ENCODE assay signal across 27 cellular contexts in the genomic region with DNA sequence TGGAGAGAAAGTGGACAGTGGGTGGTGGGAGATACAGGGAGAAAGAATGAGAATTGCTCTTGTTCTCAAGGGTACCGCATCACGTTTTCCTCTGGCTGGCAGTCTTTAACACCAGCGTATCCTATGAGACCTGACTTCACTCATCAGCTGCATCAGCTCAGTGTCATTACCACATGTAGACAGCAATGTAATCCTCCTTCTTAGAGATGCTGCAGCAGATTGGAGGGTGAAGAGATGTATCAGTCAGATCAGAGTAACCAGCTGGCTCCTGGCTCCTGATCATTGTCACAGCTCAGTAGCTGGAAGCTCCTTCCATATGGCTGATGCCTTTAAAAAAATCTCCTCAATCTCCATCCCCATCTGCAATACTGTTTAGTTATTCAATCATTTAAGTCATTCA. TPM values are rescaled to one million over a fixed set of nuclear protein-coding genes. Genes with fewer than 3 reads are reported as not detected.
DNase-seq lines count a peak whose midpoint lies in the region; ATAC-seq, FAIRE-seq and TF ChIP-seq lines count a peak whose summit lies in the region.
"Had no signal": no experiment of that assay in that cellular context is flagged by ENCODE, and none has a peak within 500 bp of the region (broad histone marks: within the 10 kb centered on the region; RNA-seq: fewer than 3 reads in every experiment).

No MANE protein-coding gene starts in this region.

- no peak overlapping the region for H2BK120ac ChIP-seq in H1 (replicated peaks; ENCODE audit: low read depth, low read length)

- H4K8ac ChIP-seq in H1 (ENCODE audit: extremely low read depth, insufficient read depth, low read length) = no peak overlapping the region

- ATAC-seq in mucosa of descending colon = no peak
- ATAC-seq: GM12878, natural killer cell had no signal

- H2BK20ac ChIP-seq in H1 (ENCODE audit: low read length) = no peak overlapping the region

- H3K23ac ChIP-seq in H1 (ENCODE audit: insufficient read length) = no peak overlapping the region

- DNase-seq in activated naive CD4-positive, alpha-beta T cell treated with anti-CD3 and anti-CD28 coated beads, Interleukin-2, amount 10 ng/mL, durations not matched to agents 7 days and 5 days = no peak
- no peak for DNase-seq in activated naive CD4-positive, alpha-beta T cell treated with anti-CD3 and anti-CD28 coated beads, Interleukin-2, amount 50 U/mL, for 16 hours
- DNase-seq in NCI-H82 (lab: John Stamatoyannopoulos, UW) (peak; percentile 97), H1 (ENCODE audit: low read depth in 1 of 2, low spot score in 2 of 2) (no peak), left ventricle myocardium inferior (no peak), mucosa of descending colon (no peak), NCI-H1092 treated with DMSO at 0.1 percent for 48 hours (lab: John Stamatoyannopoulos, UW) (no peak)
- no peak for DNase-seq in activated naive CD8-positive, alpha-beta T cell treated with anti-CD3 and anti-CD28 coated beads for 36 hours
- DNase-seq: activated B cell treated with CpG ODN at 0.5 μM for 24 hours; activated gamma-delta T cell; BE2C; MV-4-11; natural killer cell; NCI-H146; NCI-H510A; NK-92 treated with Interleukin-12 subunit alpha and Interleukin-12 subunit beta, amount 100 ng/mL, for 24 hours; Right ventricle myocardium superior; stimulated activated naive CD4-positive, alpha-beta T cell treated with Interleukin-2 at 50 U/mL for 16 hours; T1000; testis had no signal

- no peaks in the 10 kb centered on the region for H3K36me3 Mint-ChIP-seq in activated naive CD4-positive, alpha-beta T cell treated with anti-CD3 and anti-CD28 coated beads, Interleukin-2, amount 10 ng/mL, durations not matched to agents 7 days and 5 days
- peaks cover 4% of the 10 kb centered on the region for H3K36me3 Mint-ChIP-seq in activated naive CD8-positive, alpha-beta T cell treated with anti-CD3 and anti-CD28 coated beads for 36 hours
- H3K36me3 Mint-ChIP-seq: mesothelial cell of epicardium, natural killer cell had no signal

- no peak for TF ChIP-seq POLR2A in H1 (IDR thresholded peaks at IDR 0.05; ENCODE audit: control extremely low read depth in 1 of 2, low read depth in 2 of 2, low read length in 2 of 2)

- H2BK15ac ChIP-seq in H1 (ENCODE audit: low read length) = no peak overlapping the region

- H3K4me2 ChIP-seq in H1 (ENCODE audit: insufficient read depth in 1 of 2, low read depth in 2 of 2, low read length in 2 of 2) = no peak overlapping the region

- H3K36me3 ChIP-seq in H1 (ENCODE audit: control insufficient read depth in 2 of 4, insufficient read depth in 4 of 4, low read length in 3 of 4) (no peaks in the 10 kb centered on the region; a peak in 1 of 8 replicates), left ventricle myocardium inferior (no peaks in the 10 kb centered on the region), mucosa of descending colon (ENCODE audit: low read depth) (no peaks in the 10 kb centered on the region)
- H3K36me3 ChIP-seq: BE2C, breast epithelium had no signal

- CTCF ChIA-PET in activated naive CD4-positive, alpha-beta T cell treated with anti-CD3 and anti-CD28 coated beads, Interleukin-2, amount 10 ng/mL, durations not matched to agents 7 days and 5 days (lab: Charles Lee) = interaction anchor here (0.6 to 10.3 kb wide), 5 partner anchors 10 to 514 kb away, joined by 3 to 346 read pairs (median 4); a partner anchor contains a TSS
- CTCF ChIA-PET in H1 (lab: Charles Lee; ENCODE audit: partially characterized antibody) = interaction anchor here (1.0 to 18.9 kb wide), 11 partner anchors 11 to 492 kb away, joined by 3 to 430 read pairs (median 4); no protein-coding TSS in a partner anchor

- H3K4me3 ChIP-seq in H1 (ENCODE audit: extremely low read depth in 1 of 4, insufficient read depth in 2 of 4, low read depth in 3 of 4, low read length in 4 of 4) (no peak overlapping the region), left ventricle myocardium inferior (no peak overlapping the region), mucosa of descending colon (no peak overlapping the region)
- H3K4me3 ChIP-seq: breast epithelium, GM12878, testis had no signal

- peak overlapping the region; percentile 53 for H3K27ac Mint-ChIP-seq in activated naive CD4-positive, alpha-beta T cell treated with anti-CD3 and anti-CD28 coated beads, Interleukin-2, amount 10 ng/mL, durations not matched to agents 7 days and 5 days
- no peak overlapping the region for H3K27ac Mint-ChIP-seq in activated naive CD8-positive, alpha-beta T cell treated with anti-CD3 and anti-CD28 coated beads for 36 hours
- H3K27ac Mint-ChIP-seq: activated B cell treated with CpG ODN at 0.5 μM for 24 hours, mesothelial cell of epicardium, natural killer cell had no signal

- H3K9ac ChIP-seq in H1 (replicated peaks in 1 of 4; ENCODE audit: extremely low read depth in 1 of 4, low read depth in 3 of 4, low read length in 3 of 4) = no peak overlapping the region

- H2AFZ ChIP-seq in H1 (ENCODE audit: low read length) = no peak overlapping the region

- no peak for TF ChIP-seq EP300 in H1 (IDR thresholded peaks at IDR 0.05; ENCODE audit: borderline replicate concordance in 1 of 2, low read depth in 2 of 2, low read length in 2 of 2)

- H3K27me3 Mint-ChIP-seq in activated naive CD4-positive, alpha-beta T cell treated with anti-CD3 and anti-CD28 coated beads, Interleukin-2, amount 10 ng/mL, durations not matched to agents 7 days and 5 days = peaks cover 10% of the 10 kb centered on the region
- no peaks in the 10 kb centered on the region for H3K27me3 Mint-ChIP-seq in activated naive CD8-positive, alpha-beta T cell treated with anti-CD3 and anti-CD28 coated beads for 36 hours
- H3K27me3 Mint-ChIP-seq: activated B cell treated with CpG ODN at 0.5 μM for 24 hours had no signal

- intact Hi-C loops in left ventricle myocardium inferior (cut with micrococcal nuclease) = no loop called here
- intact Hi-C loops in mucosa of descending colon (cut with DNase I, micrococcal nuclease) = no loop called here

- H3K4me3 Mint-ChIP-seq in activated naive CD4-positive, alpha-beta T cell treated with anti-CD3 and anti-CD28 coated beads, Interleukin-2, amount 10 ng/mL, durations not matched to agents 7 days and 5 days = peak overlapping the region; percentile 9
- no peak overlapping the region for H3K4me3 Mint-ChIP-seq in activated naive CD8-positive, alpha-beta T cell treated with anti-CD3 and anti-CD28 coated beads for 36 hours
- H3K4me3 Mint-ChIP-seq: activated B cell treated with CpG ODN at 0.5 μM for 24 hours, mesothelial cell of epicardium, natural killer cell had no signal

- H3K9me3 Mint-ChIP-seq in activated naive CD4-positive, alpha-beta T cell treated with anti-CD3 and anti-CD28 coated beads, Interleukin-2, amount 10 ng/mL, durations not matched to agents 7 days and 5 days = no peaks in the 10 kb centered on the region
- no peaks in the 10 kb centered on the region for H3K9me3 Mint-ChIP-seq in activated naive CD8-positive, alpha-beta T cell treated with anti-CD3 and anti-CD28 coated beads for 36 hours
- H3K9me3 Mint-ChIP-seq: activated B cell treated with CpG ODN at 0.5 μM for 24 hours, natural killer cell had no signal

- no peak overlapping the region for H4K91ac ChIP-seq in H1 (replicated peaks; ENCODE audit: insufficient read length, low read length)

- H3K79me2 ChIP-seq in H1 (ENCODE audit: control insufficient read depth in 1 of 2, insufficient read depth in 2 of 2, low read length in 2 of 2) = no peaks in the 10 kb centered on the region

- TF ChIP-seq CTCF in H1 (IDR thresholded peaks at IDR 0.05; ENCODE audit: control extremely low read depth in 1 of 3, insufficient read depth in 1 of 3, low read depth in 1 of 3, low read length in 3 of 3) (no peak), left ventricle myocardium inferior (IDR thresholded peaks at IDR 0.05; ENCODE audit: borderline replicate concordance) (no peak), mucosa of descending colon (IDR thresholded peaks at IDR 0.05) (no peak)

- no peak for FAIRE-seq in H1 (lab: Jason Lieb, UNC)
- FAIRE-seq: GM12878, keratinocyte had no signal

- H3K79me1 ChIP-seq in H1 (ENCODE audit: low read depth, low read length) = no peaks in the 10 kb centered on the region

- H3K18ac ChIP-seq in H1 (ENCODE audit: extremely low read depth, low read length) = no peak overlapping the region

- H3K9me3 ChIP-seq in H1 (ENCODE audit: insufficient read depth in 2 of 2, low read depth in 1 of 2, low read length in 1 of 2) = no peaks in the 10 kb centered on the region
- H3K9me3 ChIP-seq in left ventricle myocardium inferior (replicated peaks) = no peaks in the 10 kb centered on the region
- H3K9me3 ChIP-seq in mucosa of descending colon = no peaks in the 10 kb centered on the region
- H3K9me3 ChIP-seq: BE2C, breast epithelium, testis had no signal

- POLR2A ChIA-PET in H1 (lab: Charles Lee; ENCODE audit: partially characterized antibody) = interaction anchor here (0.7 kb wide), 1 partner anchor 26 kb away, joined by 3 read pairs; no protein-coding TSS in a partner anchor

- no peak overlapping the region for H3K56ac ChIP-seq in H1 (replicated peaks; ENCODE audit: insufficient read length, low read depth, low read length)

- no peak overlapping the region for H2AK5ac ChIP-seq in H1 (ENCODE audit: low read depth, low read length)

- no peak overlapping the region for H2BK5ac ChIP-seq in H1 (ENCODE audit: low read depth, low read length)

- peaks cover 65% of the 10 kb centered on the region for H3K4me1 Mint-ChIP-seq in activated naive CD4-positive, alpha-beta T cell treated with anti-CD3 and anti-CD28 coated beads, Interleukin-2, amount 10 ng/mL, durations not matched to agents 7 days and 5 days
- peaks cover 43% of the 10 kb centered on the region for H3K4me1 Mint-ChIP-seq in activated naive CD8-positive, alpha-beta T cell treated with anti-CD3 and anti-CD28 coated beads for 36 hours

- peak overlapping the region; percentile 55; the same call in 1 of the 2 replicates for H2BK12ac ChIP-seq in H1 (ENCODE audit: low read depth, low read length)

- 86% methylated on average over 3 of the region's 3 CpGs; no CpG with 5 or more reads in 1 of the 2 experiments for WGBS in H1 (ENCODE audit: extremely low coverage in 1 of 2, insufficient coverage in 1 of 2, insufficient read length in 1 of 2, insufficient replicate concordance in 2 of 2, low coverage in 1 of 2, low lambda C conversion rate in 2 of 2, missing lambda C conversion rate in 1 of 2), 2 experiments

- no peak overlapping the region for H4K5ac ChIP-seq in H1 (ENCODE audit: insufficient read length, low read depth, low read length)

- H3K27ac ChIP-seq in H1 (ENCODE audit: low read depth, low read length) = no peak overlapping the region
- no peak overlapping the region for H3K27ac ChIP-seq in left ventricle myocardium inferior (replicated peaks)
- H3K27ac ChIP-seq: breast epithelium, epithelial cell of prostate, testis had no signal

- no peaks in the 10 kb centered on the region for H3K27me3 ChIP-seq in H1 (replicated peaks in 1 of 4; ENCODE audit: control insufficient read depth in 3 of 4, extremely low read depth in 1 of 4, insufficient read depth in 3 of 4, low read length in 3 of 4)
- H3K27me3 ChIP-seq in left ventricle myocardium inferior (ENCODE audit: low read depth) = peaks cover 94% of the 10 kb centered on the region
- H3K27me3 ChIP-seq: BE2C, testis had no signal

- H3K4ac ChIP-seq in H1 (replicated peaks; ENCODE audit: insufficient read length, low read depth, low read length) = no peak overlapping the region

- no peaks in the 10 kb centered on the region for H3K23me2 ChIP-seq in H1 (ENCODE audit: low read depth, low read length)

- no peak overlapping the region for H3K14ac ChIP-seq in H1 (ENCODE audit: insufficient read length)

- no peaks in the 10 kb centered on the region for H4K20me1 ChIP-seq in H1 (replicated peaks in 1 of 2; ENCODE audit: control insufficient read depth in 1 of 2, insufficient read depth in 2 of 2, low read length in 2 of 2)

- no peak for TF ChIP-seq RAD21 in H1 (IDR thresholded peaks at IDR 0.05 in 1 of 2, conservative IDR thresholded peaks at IDR 0.05 in 1 of 2; ENCODE audit: low read depth in 2 of 2, low read length in 2 of 2)

- H3K4me1 ChIP-seq in H1 (replicated peaks in 1 of 4; ENCODE audit: control insufficient read depth in 3 of 4, insufficient read depth in 4 of 4, low read length in 3 of 4) (peaks cover 10 to 22% (median 17%) of the 10 kb centered on the region in 4 experiments), left ventricle myocardium inferior (no peaks in the 10 kb centered on the region), mucosa of descending colon (ENCODE audit: low read depth) (no peaks in the 10 kb centered on the region)
- H3K4me1 ChIP-seq: BE2C, breast epithelium, testis had no signal

RNA-seq across cellular contexts. Expression of a gene that starts 39.8 kb away (rescaled TPM):
- total RNA-seq in H1 (2021; fragmentation: NEBNext Ultra II Directional; extraction: Animal tissue kit (Norgen Biotek cat#: 25700)) = 19.7 TPM in 2 replicates
- polyA plus RNA-seq in H1 (2011; rRNA removed) = 19.7 and 27.3 TPM in 2 replicates
- 19.9 TPM for polyA plus RNA-seq in H1 (2011; cell fraction: cytosol; rRNA removed)
- 78.8 TPM for polyA plus RNA-seq in H1 (2011; cell fraction: nucleus; rRNA removed)
- polyA plus RNA-seq in H1 (2012, experiment 1 of 2) = 9.1 to 24.6 TPM (median 19.3 TPM) in 4 replicates
- polyA plus RNA-seq in H1 (2012, experiment 2 of 2) = 11.1 TPM
- polyA plus RNA-seq in H1 (2013, experiment 1 of 2) = 12.7 TPM
- 13.6 TPM for polyA plus RNA-seq in H1 (2013, experiment 2 of 2)
- polyA minus RNA-seq in H1 (2011; rRNA and poly(A)+ RNA removed) = 10.9 and 16.7 TPM in 2 replicates
- 16.1 TPM for polyA minus RNA-seq in H1 (2011; cell fraction: cytosol; rRNA and poly(A)+ RNA removed)
- polyA minus RNA-seq in H1 (2011; cell fraction: nucleus; rRNA and poly(A)+ RNA removed) = 17.5 TPM
- total RNA-seq in left ventricle myocardium inferior (4.4 TPM), mucosa of descending colon (1 to 10 TPM; 1.2 to 8.7 (median 2.6) TPM)
- 10 to 100 TPM in 1 of 2 experiments, 1 to 10 TPM in 1; 9.0 to 10.0 TPM for total RNA-seq in activated naive CD8-positive, alpha-beta T cell treated with anti-CD3 and anti-CD28 coated beads for 36 hours

RNA-seq across cellular contexts. Expression of a gene that starts 44.3 kb away (rescaled TPM):
- not detected in 2 replicates for total RNA-seq in H1 (2021; fragmentation: NEBNext Ultra II Directional; extraction: Animal tissue kit (Norgen Biotek cat#: 25700))
- not detected in 2 replicates for polyA plus RNA-seq in H1 (2011; rRNA removed)
- polyA plus RNA-seq in H1 (2011; cell fraction: cytosol; rRNA removed) = 0.10 TPM
- not detected for polyA plus RNA-seq in H1 (2011; cell fraction: nucleus; rRNA removed)
- polyA plus RNA-seq in H1 (2012, experiment 1 of 2) = not detected in 4 replicates
- polyA plus RNA-seq in H1 (2012, experiment 2 of 2) = 0.26 TPM
- not detected for polyA plus RNA-seq in H1 (2013, experiment 1 of 2)
- not detected for polyA plus RNA-seq in H1 (2013, experiment 2 of 2)
- polyA minus RNA-seq in H1 (2011; rRNA and poly(A)+ RNA removed) = not detected in 2 replicates
- polyA minus RNA-seq in H1 (2011; cell fraction: cytosol; rRNA and poly(A)+ RNA removed) = not detected
- polyA minus RNA-seq in H1 (2011; cell fraction: nucleus; rRNA and poly(A)+ RNA removed) = not detected
- total RNA-seq in left ventricle myocardium inferior (not detected), mucosa of descending colon (not detected)
- total RNA-seq in activated naive CD8-positive, alpha-beta T cell treated with anti-CD3 and anti-CD28 coated beads for 36 hours = not detected
- total RNA-seq: A673, activated B cell treated with CpG ODN at 0.5 μM for 24 hours, breast epithelium, LHCN-M2, mesothelial cell of epicardium, natural killer cell, Right ventricle myocardium superior, testis had no signal
- polyA plus RNA-seq: keratinocyte had no signal
